In the genomic region with DNA sequence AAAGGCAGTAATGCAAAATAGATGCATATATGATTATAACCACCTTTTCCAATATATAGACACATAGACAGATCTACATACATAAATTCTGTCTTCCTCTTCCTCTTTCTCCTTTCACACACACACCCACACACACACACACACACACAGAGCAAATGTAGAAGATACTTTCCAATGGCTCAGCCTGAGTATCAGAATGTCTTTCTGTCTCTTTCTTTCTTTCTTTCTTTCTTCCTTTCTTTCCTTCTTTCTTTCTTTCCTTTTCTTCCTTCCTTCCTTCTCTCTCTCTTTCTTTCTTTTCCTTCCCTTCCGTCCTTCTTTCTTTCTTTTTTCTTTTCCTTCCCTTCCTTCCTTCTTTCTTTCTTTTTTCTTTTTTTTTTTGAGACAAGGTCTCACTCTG, we compare ENCODE assay signal across 2 cellular contexts.
TF ChIP-seq lines count a peak whose summit lies in the region.

No MANE protein-coding gene starts in this region.

TF ChIP-seq in HEK293, 187 proteins besides CTCF, POLR2A, EP300 and RAD21:
- TF ChIP-seq ZNF366 (tag by site-specific recombination; conservative IDR thresholded peaks at IDR 0.05) (peak; percentile 93), PRDM1 (tag by site-specific recombination; IDR thresholded peaks at IDR 0.05) (0 out of 2 replicates have a peak, but pooled peaks have one; percentile 53), EGR2 (tag by site-specific recombination; IDR thresholded peaks at IDR 0.05; ENCODE audit: low read depth) (0 out of 2 replicates have a peak, but pooled peaks have one; percentile 13), ZFHX2 (tag by site-specific recombination; conservative IDR thresholded peaks at IDR 0.05) (peak; percentile 51)
TF ChIP-seq in HEK293: peak in this region for 4; not testable (repeated sequence) for 183.

TF ChIP-seq in K562, 482 proteins besides CTCF, POLR2A, EP300 and RAD21:
- TF ChIP-seq SPI1 (IDR thresholded peaks at IDR 0.05; ENCODE audit: borderline replicate concordance, low read depth, low read length) (0 out of 2 replicates have a peak, but pooled peaks have one; percentile 18), MTA1 (IDR thresholded peaks at IDR 0.05; ENCODE audit: borderline replicate concordance) (peak; percentile 53; the same call in 1 of the 2 replicates), NCOR1 (IDR thresholded peaks at IDR 0.05) (peak; percentile 9; the same call in 1 of the 2 replicates)
- TF ChIP-seq, protein P1, sequence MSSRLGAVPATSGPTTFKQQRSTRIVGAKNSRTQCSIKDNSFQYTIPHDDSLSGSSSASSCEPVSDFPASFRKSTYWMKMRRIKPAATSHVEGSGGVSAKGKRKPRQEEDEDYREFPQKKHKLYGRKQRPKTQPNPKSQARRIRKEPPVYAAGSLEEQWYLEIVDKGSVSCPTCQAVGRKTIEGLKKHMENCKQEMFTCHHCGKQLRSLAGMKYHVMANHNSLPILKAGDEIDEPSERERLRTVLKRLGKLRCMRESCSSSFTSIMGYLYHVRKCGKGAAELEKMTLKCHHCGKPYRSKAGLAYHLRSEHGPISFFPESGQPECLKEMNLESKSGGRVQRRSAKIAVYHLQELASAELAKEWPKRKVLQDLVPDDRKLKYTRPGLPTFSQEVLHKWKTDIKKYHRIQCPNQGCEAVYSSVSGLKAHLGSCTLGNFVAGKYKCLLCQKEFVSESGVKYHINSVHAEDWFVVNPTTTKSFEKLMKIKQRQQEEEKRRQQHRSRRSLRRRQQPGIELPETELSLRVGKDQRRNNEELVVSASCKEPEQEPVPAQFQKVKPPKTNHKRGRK (tag; IDR thresholded peaks at IDR 0.05) = peak; percentile 91
